Comparison of ENCODE assay signal across 28 cellular contexts in the genomic region with DNA sequence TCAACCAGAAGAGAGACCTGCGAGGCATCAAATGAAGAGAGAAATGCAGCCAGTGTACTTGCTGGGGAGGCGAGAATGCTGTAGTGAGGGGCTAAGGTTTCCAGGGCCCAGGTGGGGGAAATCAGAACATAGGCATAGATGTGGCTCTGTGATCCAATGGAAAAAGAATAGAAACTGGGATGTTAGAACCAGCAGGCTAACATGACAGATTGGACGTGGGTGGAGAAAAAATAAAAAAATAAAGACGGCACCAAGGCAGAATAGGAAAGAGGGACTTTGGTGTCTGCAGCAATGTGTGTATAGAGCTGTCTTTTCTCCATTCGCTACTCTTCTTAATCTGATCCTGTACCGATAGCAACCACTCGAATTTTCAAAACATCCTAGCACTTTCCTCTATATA.
"Had no signal": no experiment of that assay in that cellular context is flagged by ENCODE, and none has a peak within 500 bp of the region (broad histone marks: within the 10 kb centered on the region; RNA-seq: fewer than 3 reads in every experiment).

No MANE protein-coding gene starts in this region.

- H3K4me3 ChIP-seq: ascending aorta had no signal

- H3K36me3 ChIP-seq: ascending aorta, WERI-Rb-1 had no signal

- H3K27me3 ChIP-seq: ascending aorta had no signal

- H3K27ac ChIP-seq: ascending aorta, WERI-Rb-1 had no signal

- H3K4me1 ChIP-seq: ascending aorta had no signal

- H3K36me3 Mint-ChIP-seq: activated naive CD8-positive, alpha-beta T cell; brain; T-cell had no signal

- DNase-seq: activated B cell treated with CpG ODN at 0.5 μM for 24 hours; activated CD4-positive, alpha-beta T cell treated with anti-CD3 and anti-CD28 coated beads for 48 hours; activated CD4-positive, alpha-beta T cell treated with anti-CD3 and anti-CD28 coated beads, Interleukin-2, amount 50 U/mL, for 1 hour; activated CD4-positive, alpha-beta T cell treated with anti-CD3 and anti-CD28 coated beads, Interleukin-2, amount 50 U/mL, for 48 hours; activated CD8-positive, alpha-beta memory T cell treated with anti-CD3 and anti-CD28 coated beads for 24 hours; activated CD8-positive, alpha-beta T cell treated with anti-CD3 and anti-CD28 coated beads for 36 hours; activated effector memory CD4-positive, alpha-beta T cell treated with Interleukin-2 at 50 U/mL for 16 hours; activated gamma-delta T cell treated with Interleukin-2 at 50 U/mL for 16 hours; activated naive CD4-positive, alpha-beta T cell treated with anti-CD3 and anti-CD28 coated beads, Interleukin-2, amount 50 U/mL, for 16 hours; activated naive CD4-positive, alpha-beta T cell treated with Interleukin-2 at 50 U/mL for 16 hours; activated T-cell treated with anti-CD3 and anti-CD28 coated beads, Interleukin-2, amount 50 U/mL, for 4 hours; cortex of kidney; dermis blood vessel endothelial cell; effector CD8-positive, alpha-beta T cell; foreskin fibroblast; SW 1271; T-cell; T-helper 17 cell; T1000; WERI-Rb-1 had no signal

- H3K4me3 Mint-ChIP-seq: activated B cell treated with CpG ODN at 0.5 μM for 24 hours; activated CD8-positive, alpha-beta T cell treated with anti-CD3 and anti-CD28 coated beads for 36 hours; activated naive CD8-positive, alpha-beta T cell; activated T-cell treated with anti-CD3 and anti-CD28 coated beads, Interleukin-2, amount 50 U/mL, for 4 hours; activated T-helper 17 cell treated with anti-CD3 and anti-CD28 coated beads, Interleukin-2, amount 50 U/mL, for 72 hours; brain; central memory CD8-positive, alpha-beta T cell; T-cell; T-helper 17 cell; T-helper 2 cell treated with Interferon-gamma antibody and Interleukin-4, amounts not matched to agents 5 μg/mL and 100 μg/mL, for 36 hours had no signal

- H3K4me1 Mint-ChIP-seq: activated B cell treated with CpG ODN at 0.5 μM for 24 hours; activated T-helper 17 cell treated with anti-CD3 and anti-CD28 coated beads, Interleukin-2, amount 50 U/mL, for 72 hours; brain; central memory CD8-positive, alpha-beta T cell; T-cell; T-helper 17 cell had no signal

- H3K27me3 Mint-ChIP-seq: activated B cell treated with CpG ODN at 0.5 μM for 24 hours; central memory CD8-positive, alpha-beta T cell; T-cell; T-helper 17 cell had no signal

- H3K27ac Mint-ChIP-seq: activated B cell treated with CpG ODN at 0.5 μM for 24 hours; activated CD8-positive, alpha-beta T cell treated with anti-CD3 and anti-CD28 coated beads for 36 hours; activated naive CD8-positive, alpha-beta T cell; activated T-helper 17 cell treated with anti-CD3 and anti-CD28 coated beads, Interleukin-2, amount 50 U/mL, for 72 hours; brain; T-cell; T-helper 17 cell; T-helper 2 cell treated with Interferon-gamma antibody and Interleukin-4, amounts not matched to agents 5 μg/mL and 100 μg/mL, for 36 hours had no signal

- H3K9me3 ChIP-seq: ascending aorta had no signal

- ATAC-seq: activated CD4-positive, CD25-positive, alpha-beta regulatory T cell treated with anti-CD3 and anti-CD28 coated beads, Interleukin-2, amount 50 U/mL, for 24 hours; activated CD8-positive, alpha-beta T cell treated with anti-CD3 and anti-CD28 coated beads for 36 hours; activated T-cell treated with anti-CD3 and anti-CD28 coated beads, Interleukin-2, amount 50 U/mL, for 4 hours; activated T-helper 17 cell treated with anti-CD3 and anti-CD28 coated beads, Interleukin-2, amount 50 U/mL, for 72 hours; esophagus mucosa; T-cell; T-helper 17 cell had no signal
